ENCODE assay signal across 19 cellular contexts in the genomic region with DNA sequence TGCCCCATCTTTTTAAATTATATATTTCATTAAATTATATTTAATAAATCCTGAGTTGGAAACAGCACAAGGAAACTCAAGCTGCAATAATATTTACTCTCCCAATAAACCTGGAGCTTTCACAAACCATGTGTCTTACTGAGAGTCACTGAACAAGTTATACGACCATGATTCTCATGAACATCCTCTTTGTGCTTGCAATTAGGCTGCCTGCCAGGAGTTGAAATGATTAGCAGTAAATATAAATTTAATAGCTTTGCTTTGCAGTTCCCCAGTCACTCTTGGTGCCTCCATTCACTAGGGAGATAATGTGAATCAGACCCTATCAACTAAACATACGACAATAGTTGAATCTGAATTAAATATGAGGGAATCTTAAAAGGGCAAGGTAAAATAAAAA.
DNase-seq lines count a peak whose midpoint lies in the region; TF ChIP-seq lines count a peak whose summit lies in the region.
"Had no signal": no experiment of that assay in that cellular context is flagged by ENCODE, and none has a peak within 500 bp of the region (broad histone marks: within the 10 kb centered on the region; RNA-seq: fewer than 3 reads in every experiment).

No MANE protein-coding gene starts in this region.

- H3K9me3 Mint-ChIP-seq in nephron progenitor cell, result no peaks in the 10 kb centered on the region
- peaks cover 0 to 41% (median 5%) of the 10 kb centered on the region in 5 donors for H3K9me3 Mint-ChIP-seq in CD8-positive, alpha-beta memory T cell
- H3K9me3 Mint-ChIP-seq: IgD-negative memory B cell, WTC11 had no signal

- H3K27ac ChIP-seq in suprapubic skin, result peak overlapping the region; percentile 7
- no peak overlapping the region for H3K27ac ChIP-seq in CD8-positive, alpha-beta memory T cell (ENCODE audit: low read depth, low read length)
- H3K27ac ChIP-seq: esophagus squamous epithelium, heart right ventricle had no signal

- CTCF ChIA-PET in CD8-positive, alpha-beta memory T cell (lab: Charles Lee), result no interaction called here

- no peaks in the 10 kb centered on the region for H3K27me3 ChIP-seq in suprapubic skin
- no peaks in the 10 kb centered on the region for H3K27me3 ChIP-seq in CD8-positive, alpha-beta memory T cell (ENCODE audit: insufficient read depth, low read length, poor library complexity, severe bottlenecking)
- H3K27me3 ChIP-seq: esophagus squamous epithelium, heart right ventricle, stomach had no signal

- no peaks in the 10 kb centered on the region for H3K36me3 Mint-ChIP-seq in nephron progenitor cell (ENCODE audit: low read depth)
- H3K36me3 Mint-ChIP-seq in CD8-positive, alpha-beta memory T cell, result no peaks in the 10 kb centered on the region
- H3K36me3 Mint-ChIP-seq: CD4-positive, CD25-positive, alpha-beta regulatory T cell; IgD-negative memory B cell; WTC11 had no signal

- no peaks in the 10 kb centered on the region for H3K4me1 ChIP-seq in suprapubic skin
- H3K4me1 ChIP-seq in CD8-positive, alpha-beta memory T cell (ENCODE audit: insufficient read depth, low read length), result no peaks in the 10 kb centered on the region
- H3K4me1 ChIP-seq: esophagus squamous epithelium, heart right ventricle had no signal

- H3K27ac Mint-ChIP-seq in nephron progenitor cell, result no peak overlapping the region
- H3K27ac Mint-ChIP-seq in CD8-positive, alpha-beta memory T cell, result no peak overlapping the region
- H3K27ac Mint-ChIP-seq: CD4-positive, CD25-positive, alpha-beta regulatory T cell; IgD-negative memory B cell; WTC11 had no signal

- DNase-seq in NCI-H1694 (lab: John Stamatoyannopoulos, UW) (peak; percentile 15), NCI-H1694 treated with DMSO at 0.1 percent for 48 hours (lab: John Stamatoyannopoulos, UW) (no peak), NCI-H2107 treated with DMSO at 0.1 percent for 48 hours (lab: John Stamatoyannopoulos, UW; ENCODE audit: unreplicated experiment) (peak; percentile 32), SHP77 treated with DMSO at 0.1 percent for 48 hours (lab: John Stamatoyannopoulos, UW) (peak; percentile 78), suprapubic skin (ENCODE audit: low spot score in 2 of 2) (no peak), nephron progenitor cell (no peak), SKM-1 treated with dmso at 0.1 percent for 144 hours (lab: John Stamatoyannopoulos, UW; ENCODE audit: unreplicated experiment) (no peak)
- DNase-seq in CD8-positive, alpha-beta memory T cell, result no peak
- DNase-seq: CD4-positive, CD25-positive, alpha-beta regulatory T cell; esophagus squamous epithelium; GF-D8; HCEC 1CT; heart right ventricle; kidney glomerular epithelial cell; PC-3; stomach; SW 1271 had no signal

- no peak overlapping the region for H3K4me3 ChIP-seq in suprapubic skin
- H3K4me3 ChIP-seq in CD8-positive, alpha-beta memory T cell (ENCODE audit: low read length), result no peak overlapping the region
- H3K4me3 ChIP-seq: esophagus squamous epithelium, heart right ventricle, stomach had no signal

- no peaks in the 10 kb centered on the region for H3K36me3 ChIP-seq in suprapubic skin
- no peaks in the 10 kb centered on the region for H3K36me3 ChIP-seq in CD8-positive, alpha-beta memory T cell (ENCODE audit: insufficient read depth, low read length)
- H3K36me3 ChIP-seq: esophagus squamous epithelium, heart right ventricle, stomach had no signal

- POLR2A ChIA-PET in CD8-positive, alpha-beta memory T cell (lab: Charles Lee), result no interaction called here

- no peaks in the 10 kb centered on the region for H3K9me3 ChIP-seq in suprapubic skin
- no peaks in the 10 kb centered on the region for H3K9me3 ChIP-seq in CD8-positive, alpha-beta memory T cell (ENCODE audit: low read length)
- H3K9me3 ChIP-seq: esophagus squamous epithelium, heart right ventricle, stomach had no signal

- peaks cover 5% of the 10 kb centered on the region for H3K27me3 Mint-ChIP-seq in nephron progenitor cell (ENCODE audit: low read depth, poor library complexity)
- H3K27me3 Mint-ChIP-seq in CD8-positive, alpha-beta memory T cell, result no peaks in the 10 kb centered on the region
- H3K27me3 Mint-ChIP-seq: CD4-positive, CD25-positive, alpha-beta regulatory T cell; IgD-negative memory B cell had no signal

- no peak overlapping the region for H3K4me3 Mint-ChIP-seq in nephron progenitor cell
- no peak overlapping the region for H3K4me3 Mint-ChIP-seq in CD8-positive, alpha-beta memory T cell
- H3K4me3 Mint-ChIP-seq: CD4-positive, CD25-positive, alpha-beta regulatory T cell; IgD-negative memory B cell; WTC11 had no signal

- TF ChIP-seq EP300 in suprapubic skin (IDR thresholded peaks at IDR 0.05), result no peak

- 34% methylated on average over 2 of the region's 2 CpGs for WGBS in suprapubic skin

- peaks cover 23% of the 10 kb centered on the region for H3K4me1 Mint-ChIP-seq in nephron progenitor cell
- H3K4me1 Mint-ChIP-seq in CD8-positive, alpha-beta memory T cell, result no peaks in the 10 kb centered on the region
- H3K4me1 Mint-ChIP-seq: CD4-positive, CD25-positive, alpha-beta regulatory T cell; IgD-negative memory B cell had no signal

- TF ChIP-seq CTCF in suprapubic skin (IDR thresholded peaks at IDR 0.05), result no peak
- TF ChIP-seq CTCF in nephron progenitor cell (IDR thresholded peaks at IDR 0.05), result no peak

- TF ChIP-seq POLR2A in suprapubic skin (IDR thresholded peaks at IDR 0.05), result no peak

Comparison
In these comparisons a context has a peak if more than half of its experiments do, and no peak if none do; other contexts are left out.
1. DNase-seq: peak in NCI-H1694 (single experiment), NCI-H2107 treated with DMSO at 0.1 percent for 48 hours (single experiment) and SHP77 treated with DMSO at 0.1 percent for 48 hours (single experiment); none in NCI-H1694 treated with DMSO at 0.1 percent for 48 hours (single experiment), suprapubic skin (0 of 2), nephron progenitor cell (single experiment), CD8-positive, alpha-beta memory T cell (0 of 5) and SKM-1 treated with dmso at 0.1 percent for 144 hours (single experiment).